16 cellular contexts compared by ENCODE assay signal in genomic region chr14:40936861-40937260, GRCh38.
DNase-seq lines count a peak whose midpoint lies in the region; ATAC-seq and TF ChIP-seq lines count a peak whose summit lies in the region.
"Had no signal": no experiment of that assay in that cellular context is flagged by ENCODE, and none has a peak within 500 bp of the region (broad histone marks: within the 10 kb centered on the region; RNA-seq: fewer than 3 reads in every experiment).

No MANE protein-coding gene starts in this region.

- DNase-seq in SK-N-DZ (ENCODE audit: low spot score) (peak; percentile 8), cerebellar cortex (ENCODE audit: low spot score) (peak; percentile 5), upper lobe of right lung (no peak)
- DNase-seq: AML-193; Caco-2; Calu3; CD4-positive, alpha-beta T cell; CD8-positive, alpha-beta T cell; DMS79 treated with DMSO at 0.1 percent for 48 hours; GF-D8 had no signal

- no peaks in the 10 kb centered on the region for H3K36me3 ChIP-seq in upper lobe of right lung
- H3K36me3 ChIP-seq: BLaER1 treated with 17β-estradiol and CSF1 and Interleukin-3, amounts not matched to agents 10 nM and 100 nM had no signal

- H3K4me3 ChIP-seq in upper lobe of right lung, result no peak overlapping the region
- H3K4me3 ChIP-seq: A549; BLaER1 treated with 17β-estradiol and CSF1 and Interleukin-3, amounts not matched to agents 10 nM and 100 nM had no signal

- H3K27me3 ChIP-seq in upper lobe of right lung, result no peaks in the 10 kb centered on the region
- H3K27me3 ChIP-seq: BLaER1 treated with 17β-estradiol and CSF1 and Interleukin-3, amounts not matched to agents 10 nM and 100 nM had no signal

- intact Hi-C loops in upper lobe of right lung (cut with DNase I), result no loop called here

- no peaks in the 10 kb centered on the region for H3K4me1 ChIP-seq in upper lobe of right lung
- H3K4me1 ChIP-seq: A549; BLaER1 treated with 17β-estradiol and CSF1 and Interleukin-3, amounts not matched to agents 10 nM and 100 nM; Caco-2 had no signal

- no peak for ATAC-seq in SK-N-SH treated with all-trans-retinoic acid at 6 μM for 48 hours
- no peak for ATAC-seq in upper lobe of right lung
- ATAC-seq in GM19397 (IDR thresholded peaks at IDR 0.05; ENCODE audit: unreplicated experiment), result no peak
- ATAC-seq: A549; CD8-positive, alpha-beta T cell had no signal

- no peaks in the 10 kb centered on the region for H3K9me3 ChIP-seq in upper lobe of right lung
- H3K9me3 ChIP-seq: A549; BLaER1 treated with 17β-estradiol and CSF1 and Interleukin-3, amounts not matched to agents 10 nM and 100 nM; Caco-2 had no signal

- no peak for TF ChIP-seq CTCF in upper lobe of right lung (IDR thresholded peaks at IDR 0.05)

- no peak overlapping the region for H3K27ac ChIP-seq in upper lobe of right lung
- H3K27ac ChIP-seq: 22Rv1; A549; BLaER1 treated with 17β-estradiol and CSF1 and Interleukin-3, amounts not matched to agents 10 nM and 100 nM; C4-2B had no signal

TF ChIP-seq in SK-N-SH treated with all-trans-retinoic acid at 6 μM for 48 hours, 23 proteins besides CTCF, POLR2A, EP300 and RAD21:
- TF ChIP-seq OSR1 (CRISPR knock-in tag; IDR thresholded peaks at IDR 0.05), result no peak
- TF ChIP-seq TCF4 (CRISPR knock-in tag; IDR thresholded peaks at IDR 0.05; ENCODE audit: borderline replicate concordance), result peak; percentile 14; the same call in 1 of the 2 replicates
- TF ChIP-seq TSHZ2 (CRISPR knock-in tag; IDR thresholded peaks at IDR 0.05), result no peak
